ENCODE assay signal across 31 cellular contexts in genomic region chr18:32707153-32707552, GRCh38.
A peak's percentile ranks its signal among the peaks of the same experiment; 100 is the strongest.
DNase-seq lines count a peak whose midpoint lies in the region; ATAC-seq and TF ChIP-seq lines count a peak whose summit lies in the region.
"Had no signal": no experiment of that assay in that cellular context is flagged by ENCODE, and none has a peak within 500 bp of the region (broad histone marks: within the 10 kb centered on the region; RNA-seq: fewer than 3 reads in every experiment).

No MANE protein-coding gene starts in this region.

- no peaks in the 10 kb centered on the region for H3K27me3 ChIP-seq in hepatocyte
- no peaks in the 10 kb centered on the region for H3K27me3 ChIP-seq in upper lobe of right lung
- H3K27me3 ChIP-seq in gastroesophageal sphincter = no peaks in the 10 kb centered on the region
- H3K27me3 ChIP-seq: sigmoid colon, SJSA1, transverse colon had no signal

- no peaks in the 10 kb centered on the region for H3K79me2 ChIP-seq in hepatocyte

- H3K4me3 ChIP-seq in hepatocyte = no peak overlapping the region
- H3K4me3 ChIP-seq in upper lobe of right lung = no peak overlapping the region
- H3K4me3 ChIP-seq in gastroesophageal sphincter = no peak overlapping the region
- H3K4me3 ChIP-seq: sigmoid colon, SJSA1, transverse colon had no signal

- TF ChIP-seq CTCF in hepatocyte (IDR thresholded peaks at IDR 0.05; ENCODE audit: poor library complexity) (no peak), upper lobe of right lung (IDR thresholded peaks at IDR 0.05) (no peak), gastroesophageal sphincter (IDR thresholded peaks at IDR 0.05) (no peak)

- no peak overlapping the region for H3K4me2 ChIP-seq in hepatocyte
- H3K4me2 ChIP-seq: KMS-11 had no signal

- H3K9me3 ChIP-seq in hepatocyte (ENCODE audit: low read depth) (no peaks in the 10 kb centered on the region), upper lobe of right lung (no peaks in the 10 kb centered on the region), gastroesophageal sphincter (no peaks in the 10 kb centered on the region)
- H3K9me3 ChIP-seq: sigmoid colon, SJSA1, transverse colon had no signal

- peak; percentile 35 for ATAC-seq in upper lobe of right lung
- ATAC-seq in HG02759 (IDR thresholded peaks at IDR 0.05; ENCODE audit: unreplicated experiment) = no peak
- no peak for ATAC-seq in gastroesophageal sphincter
- no peak for ATAC-seq in GM19328 (IDR thresholded peaks at IDR 0.05; ENCODE audit: unreplicated experiment)
- ATAC-seq: activated naive CD4-positive, alpha-beta T cell treated with anti-CD3 and anti-CD28 coated beads, Interleukin-2, amount 50 U/mL, for 72 hours; effector memory CD8-positive, alpha-beta T cell had no signal

- no peak overlapping the region for H2AFZ ChIP-seq in hepatocyte

- DNase-seq in NCI-H748 (lab: John Stamatoyannopoulos, UW; ENCODE audit: unreplicated experiment) (peak; percentile 26), NCI-H748 treated with DMSO at 0.1 percent for 48 hours (lab: John Stamatoyannopoulos, UW) (no peak), NCI-H2196 treated with DMSO at 0.1 percent for 48 hours (lab: John Stamatoyannopoulos, UW; ENCODE audit: unreplicated experiment) (peak; percentile 23), hepatocyte (ENCODE audit: low spot score) (peak; percentile 6), upper lobe of right lung (no peak)
- DNase-seq: ACHN; activated CD4-positive, alpha-beta T cell treated with anti-CD3 and anti-CD28 coated beads for 48 hours; activated effector memory CD4-positive, alpha-beta T cell treated with Interleukin-2 at 50 U/mL for 16 hours; activated T-cell treated with anti-CD3 and anti-CD28 coated beads, Interleukin-2, amount 50 U/mL, for 1 hour; aorta; CD4-positive, alpha-beta memory T cell; cortex of kidney; effector memory CD8-positive, alpha-beta T cell; H7; MM.1S; NCI-H1436 treated with DMSO at 0.1 percent for 48 hours; NCI-H226; NCI-H82; sigmoid colon; stimulated activated CD4-positive, alpha-beta T cell treated with anti-CD3 and anti-CD28 coated beads, Interleukin-12 subunit alpha, Interleukin-12 subunit beta, amount 100 ng/mL, for 4 hours; stimulated activated CD4-positive, alpha-beta T cell treated with anti-CD3 and anti-CD28 coated beads, Interleukin-4, amount 100 ng/mL, for 1 hour; T-helper 9 cell; transverse colon had no signal

- no peak for TF ChIP-seq EP300 in gastroesophageal sphincter (IDR thresholded peaks at IDR 0.05)

- H3K4me1 ChIP-seq in hepatocyte (ENCODE audit: insufficient read depth) (no peaks in the 10 kb centered on the region), upper lobe of right lung (no peaks in the 10 kb centered on the region), gastroesophageal sphincter (no peaks in the 10 kb centered on the region)
- H3K4me1 ChIP-seq: sigmoid colon, SJSA1, transverse colon had no signal

- H4K20me1 ChIP-seq in hepatocyte (ENCODE audit: insufficient read depth, poor library complexity, severe bottlenecking) = no peaks in the 10 kb centered on the region

- intact Hi-C loops in upper lobe of right lung (cut with DNase I) = no loop called here

- no peaks in the 10 kb centered on the region for H3K9me2 ChIP-seq in hepatocyte (replicated peaks; ENCODE audit: insufficient read depth)

- no peak overlapping the region for H3K27ac ChIP-seq in hepatocyte
- no peak overlapping the region for H3K27ac ChIP-seq in upper lobe of right lung
- H3K27ac ChIP-seq in gastroesophageal sphincter = no peak overlapping the region
- H3K27ac ChIP-seq: KMS-11, RWPE1, sigmoid colon, SJSA1, transverse colon, VCaP had no signal

- 70% methylated on average over 2 of the region's 2 CpGs for WGBS in hepatocyte (ENCODE audit: low lambda C conversion rate, missing lambda C conversion rate)
- WGBS in gastroesophageal sphincter (ENCODE audit: low coverage in 1 of 2), 2 donors = 44 to 50% methylated on average over 1 of the region's 2 CpGs

- no peak for TF ChIP-seq POLR2A in gastroesophageal sphincter (IDR thresholded peaks at IDR 0.05)

- H3K36me3 ChIP-seq in hepatocyte (replicated peaks; ENCODE audit: insufficient read depth, low read depth) = no peaks in the 10 kb centered on the region
- H3K36me3 ChIP-seq in upper lobe of right lung = no peaks in the 10 kb centered on the region
- no peaks in the 10 kb centered on the region for H3K36me3 ChIP-seq in gastroesophageal sphincter
- H3K36me3 ChIP-seq: sigmoid colon, SJSA1, transverse colon had no signal

Comparison
In these comparisons a context has a peak if more than half of its experiments do, and no peak if none do; other contexts are left out.
1. DNase-seq: peak in NCI-H748 (single experiment), NCI-H2196 treated with DMSO at 0.1 percent for 48 hours (single experiment) and hepatocyte (single experiment); none in NCI-H748 treated with DMSO at 0.1 percent for 48 hours (single experiment) and upper lobe of right lung (single experiment).